ENCODE assay signal across 13 cellular contexts in the genomic region with DNA sequence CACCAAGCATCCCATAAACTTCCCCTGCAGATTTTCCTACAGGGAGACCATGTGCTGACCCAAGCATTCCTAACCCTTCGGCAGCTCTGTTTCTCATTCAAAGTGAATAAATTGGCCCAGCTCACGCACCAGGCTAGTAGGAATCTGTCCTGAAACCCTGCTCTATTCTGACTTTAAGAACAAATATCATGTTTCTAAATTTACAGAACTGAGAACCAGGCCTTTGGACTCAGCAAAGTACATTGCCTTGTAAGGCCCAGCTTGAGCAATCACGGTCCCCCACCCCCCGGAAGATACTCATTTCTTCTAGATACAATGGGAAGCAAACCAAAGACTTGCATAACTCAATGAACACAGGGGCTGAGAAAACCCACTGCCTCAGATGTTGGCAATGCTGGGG.
DNase-seq lines count a peak whose midpoint lies in the region; TF ChIP-seq lines count a peak whose summit lies in the region.
"Had no signal": no experiment of that assay in that cellular context is flagged by ENCODE, and none has a peak within 500 bp of the region (broad histone marks: within the 10 kb centered on the region; RNA-seq: fewer than 3 reads in every experiment).

No MANE protein-coding gene starts in this region.

- H3K27ac ChIP-seq in tibial artery = peak overlapping the region; percentile 36 to 57
- peak overlapping the region in 1 of 4 donors; percentile 21 for H3K27ac ChIP-seq in esophagus squamous epithelium
- H3K27ac ChIP-seq: SJCRH30 had no signal

- intact Hi-C loops in tibial artery (cut with DNase I; ENCODE audit: low total_unique reads) = no loop called here
- intact Hi-C loops in esophagus squamous epithelium (cut with DNase I) = no loop called here

- WGBS in esophagus squamous epithelium, 2 donors = 58 to 69% methylated on average over 4 of the region's 4 CpGs

- H3K9me3 ChIP-seq in tibial artery (no peaks in the 10 kb centered on the region), esophagus squamous epithelium (no peaks in the 10 kb centered on the region)
- H3K9me3 ChIP-seq: SJCRH30 had no signal

- TF ChIP-seq CTCF in tibial artery (IDR thresholded peaks at IDR 0.05) (no peak), esophagus squamous epithelium (IDR thresholded peaks at IDR 0.05) (no peak)

- H3K27me3 ChIP-seq in tibial artery (no peaks in the 10 kb centered on the region), esophagus squamous epithelium (no peaks in the 10 kb centered on the region)
- H3K27me3 ChIP-seq: SJCRH30 had no signal

- H3K36me3 ChIP-seq in tibial artery (no peaks in the 10 kb centered on the region), esophagus squamous epithelium (no peaks in the 10 kb centered on the region)
- H3K36me3 ChIP-seq: SJCRH30 had no signal

- H3K4me1 ChIP-seq in tibial artery = peaks cover 0 to 32% (median 15%) of the 10 kb centered on the region in 4 donors
- H3K4me1 ChIP-seq in esophagus squamous epithelium = peaks cover 0 to 5% (median 0%) of the 10 kb centered on the region in 3 donors
- H3K4me1 ChIP-seq: SJCRH30 had no signal

- TF ChIP-seq POLR2A in esophagus squamous epithelium (IDR thresholded peaks at IDR 0.05) = no peak

- H3K4me3 ChIP-seq in tibial artery (no peak overlapping the region), esophagus squamous epithelium (no peak overlapping the region)
- H3K4me3 ChIP-seq: SJCRH30 had no signal

- DNase-seq in NOMO-1 treated with DMSO at 0.1 percent for 48 hours (lab: John Stamatoyannopoulos, UW; ENCODE audit: unreplicated experiment) (peak; percentile 79), fibroblast of gingiva (ENCODE audit: low read depth) (peak; percentile 53), mucosa of gallbladder (ENCODE audit: low spot score) (peak; percentile 49), tibial artery (peak; percentile 77 to 78), RPMI8226 (no peak), DMS 273 treated with DMSO at 0.1 percent for 48 hours (lab: John Stamatoyannopoulos, UW) (no peak), esophagus squamous epithelium (lab: John Stamatoyannopoulos, UW) (no peak)
- no peak for DNase-seq in stimulated activated CD8-positive, alpha-beta memory T cell treated with anti-CD3 and anti-CD28 coated beads, Interleukin-4, amount 100 ng/mL, for 48 hours
- DNase-seq: activated CD4-positive, CD25-positive, alpha-beta regulatory T cell treated with anti-CD3 and anti-CD28 coated beads, Interleukin-2, amount 50 U/mL, for 72 hours; activated effector memory CD4-positive, alpha-beta T cell treated with anti-CD3 and anti-CD28 coated beads, Interleukin-2, amount 50 U/mL, for 16 hours; NCI-H1417; occipital lobe; SJCRH30 had no signal

Comparison
In these comparisons a context has a peak if more than half of its experiments do, and no peak if none do; other contexts are left out.
1. DNase-seq: peak in NOMO-1 treated with DMSO at 0.1 percent for 48 hours (single experiment), fibroblast of gingiva (single experiment), mucosa of gallbladder (single experiment) and tibial artery (2 of 2); none in RPMI8226 (single experiment), DMS 273 treated with DMSO at 0.1 percent for 48 hours (single experiment), esophagus squamous epithelium (single experiment) and stimulated activated CD8-positive, alpha-beta memory T cell treated with anti-CD3 and anti-CD28 coated beads, Interleukin-4, amount 100 ng/mL, for 48 hours (single experiment).